Comparison of ENCODE assay signal across 8 cellular contexts in the genomic region with DNA sequence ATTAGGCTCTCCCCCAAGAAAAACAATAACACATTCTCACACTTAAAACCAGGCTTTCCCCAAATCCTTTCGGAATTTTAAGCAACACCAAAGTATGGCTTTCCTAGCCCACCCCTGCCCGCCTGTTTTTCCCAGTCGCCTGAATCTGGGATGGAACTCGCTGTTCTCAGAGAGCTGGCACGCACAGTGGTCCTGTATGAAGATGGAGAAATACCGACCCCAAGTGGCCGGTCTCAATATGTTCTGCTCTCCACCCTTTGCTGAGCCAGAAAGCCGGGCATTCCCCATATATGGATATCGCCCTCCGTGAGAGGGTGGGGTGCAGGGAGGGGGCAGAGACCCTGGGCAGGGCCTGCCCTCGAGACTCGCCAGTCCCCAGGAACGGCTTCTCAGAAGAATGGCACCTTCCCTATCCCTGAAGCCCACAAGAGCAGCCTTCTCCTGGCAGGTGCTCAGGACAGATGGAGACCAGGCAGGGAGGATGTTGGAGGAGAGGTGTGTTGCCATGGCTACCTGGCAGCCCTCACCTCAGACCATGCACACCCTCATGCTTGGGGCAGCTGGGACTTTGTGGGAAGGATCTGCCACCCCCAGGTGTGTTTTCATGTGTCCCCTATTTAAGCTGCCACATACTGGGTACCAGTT. TPM values are rescaled to one million over a fixed set of nuclear protein-coding genes. Genes with fewer than 3 reads are reported as not detected.
DNase-seq lines count a peak whose midpoint lies in the region; ATAC-seq and TF ChIP-seq lines count a peak whose summit lies in the region.

No MANE protein-coding gene starts in this region.

- H3K9me3 ChIP-seq in HEK293 (ENCODE audit: control insufficient read depth, insufficient read depth, low read depth, low read length) (no peaks in the 10 kb centered on the region), OCI-LY3 (ENCODE audit: insufficient read depth, low read length) (no peaks in the 10 kb centered on the region), breast epithelium (no peaks in the 10 kb centered on the region)

- H3K27me3 ChIP-seq in OCI-LY3 (ENCODE audit: low read depth, low read length), result no peaks in the 10 kb centered on the region
- H3K27me3 ChIP-seq in breast epithelium, result no peaks in the 10 kb centered on the region

- no peak overlapping the region for H3K9ac ChIP-seq in OCI-LY3 (ENCODE audit: low read length)

- 0 out of 2 replicates have a peak overlapping the region, but pooled peaks have one; percentile 65 for H2AFZ ChIP-seq in OCI-LY3 (ENCODE audit: low read depth, low read length)

- H3K4me3 ChIP-seq in HEK293 (ENCODE audit: low read depth, low read length) (no peak overlapping the region), OCI-LY3 (ENCODE audit: low read length) (no peak overlapping the region), breast epithelium (no peak overlapping the region)

- no peak for TF ChIP-seq POLR2A in breast epithelium (IDR thresholded peaks at IDR 0.05)

- no peaks in the 10 kb centered on the region for H3K4me1 ChIP-seq in HEK293 (ENCODE audit: control insufficient read depth, insufficient read depth, low read length)
- peaks cover 13% of the 10 kb centered on the region for H3K4me1 ChIP-seq in OCI-LY3 (ENCODE audit: low read length)
- no peaks in the 10 kb centered on the region for H3K4me1 ChIP-seq in breast epithelium

- DNase-seq in C1 segment of cervical spinal cord (lab: John Stamatoyannopoulos, UW) (peak in 10 of 14 donors; percentile 9 to 99 (median 31)), breast epithelium (ENCODE audit: low spot score in 2 of 2) (peak in 1 of 2 donors; percentile 53), iris pigment epithelial cell (ENCODE audit: low read depth) (peak; percentile 68)
- peak; percentile 62 for DNase-seq in stimulated activated CD8-positive, alpha-beta memory T cell treated with anti-CD3 and anti-CD28 coated beads, Interleukin-4, amount 100 ng/mL, for 48 hours
- DNase-seq in stimulated activated CD4-positive, alpha-beta T cell treated with anti-CD3 and anti-CD28 coated beads, Interleukin-12 subunit alpha, Interleukin-12 subunit beta, amount 100 ng/mL, for 4 hours, result no peak

- intact Hi-C loops in breast epithelium (cut with DNase I; ENCODE audit: low total_unique reads), result no loop called here

- TF ChIP-seq CTCF in HEK293 (tag by site-specific recombination; IDR thresholded peaks at IDR 0.05), result peak; percentile 55
- peak; percentile 51 for TF ChIP-seq CTCF in OCI-LY3 (IDR thresholded peaks at IDR 0.05; ENCODE audit: low read depth, low read length)
- peak in 2 of 3 donors; percentile 38 to 59 for TF ChIP-seq CTCF in breast epithelium (IDR thresholded peaks at IDR 0.05)

- peak overlapping the region; percentile 56 for H3K4me2 ChIP-seq in OCI-LY3 (ENCODE audit: low read length)

- no peaks in the 10 kb centered on the region for H4K20me1 ChIP-seq in OCI-LY3 (ENCODE audit: insufficient read depth, low read length)

- H3K27ac ChIP-seq in HEK293 (ENCODE audit: extremely low read depth, low read depth, low read length), result no peak overlapping the region
- H3K27ac ChIP-seq in OCI-LY3 (ENCODE audit: low read length), result no peak overlapping the region
- H3K27ac ChIP-seq in breast epithelium, result no peak overlapping the region

- no peak for ATAC-seq in HG02588 (IDR thresholded peaks at IDR 0.05; ENCODE audit: unreplicated experiment)

- no peaks in the 10 kb centered on the region for H3K79me2 ChIP-seq in OCI-LY3 (ENCODE audit: low read length)

- no peaks in the 10 kb centered on the region for H3K36me3 ChIP-seq in HEK293 (ENCODE audit: control insufficient read depth in 2 of 2, insufficient read depth in 1 of 2, low read length in 2 of 2)
- H3K36me3 ChIP-seq in OCI-LY3 (replicated peaks; ENCODE audit: low read depth, low read length), result no peaks in the 10 kb centered on the region
- no peaks in the 10 kb centered on the region for H3K36me3 ChIP-seq in breast epithelium

- CTCF ChIA-PET in HEK293 (lab: Yijun Ruan, JAX), result interaction anchor here (0.5 to 2.0 kb wide), 7 partner anchors 34 to 1956 kb away, joined by 3 to 6 read pairs (median 3); no protein-coding TSS in a partner anchor

- POLR2A ChIA-PET in HEK293 (lab: Yijun Ruan, JAX), result interaction anchor here (1.1 kb wide), 1 partner anchor 23 kb away, joined by 3 read pairs; no protein-coding TSS in a partner anchor

TF ChIP-seq in HEK293, 187 proteins besides CTCF, POLR2A, EP300 and RAD21:
- peak; percentile 74 for TF ChIP-seq ZBTB8A (tag by site-specific recombination; IDR thresholded peaks at IDR 0.05)
- TF ChIP-seq ZNF585B (tag by site-specific recombination; IDR thresholded peaks at IDR 0.05), result no peak
- no peak for TF ChIP-seq ZNF555 (tag by site-specific recombination; conservative IDR thresholded peaks at IDR 0.05)
- peak; percentile 92 for TF ChIP-seq ZNF654 (tag by site-specific recombination; IDR thresholded peaks at IDR 0.05; ENCODE audit: low read depth)
- TF ChIP-seq SETDB1 (IDR thresholded peaks at IDR 0.05; ENCODE audit: insufficient read length, low read length), result no peak
- TF ChIP-seq, protein P1, sequence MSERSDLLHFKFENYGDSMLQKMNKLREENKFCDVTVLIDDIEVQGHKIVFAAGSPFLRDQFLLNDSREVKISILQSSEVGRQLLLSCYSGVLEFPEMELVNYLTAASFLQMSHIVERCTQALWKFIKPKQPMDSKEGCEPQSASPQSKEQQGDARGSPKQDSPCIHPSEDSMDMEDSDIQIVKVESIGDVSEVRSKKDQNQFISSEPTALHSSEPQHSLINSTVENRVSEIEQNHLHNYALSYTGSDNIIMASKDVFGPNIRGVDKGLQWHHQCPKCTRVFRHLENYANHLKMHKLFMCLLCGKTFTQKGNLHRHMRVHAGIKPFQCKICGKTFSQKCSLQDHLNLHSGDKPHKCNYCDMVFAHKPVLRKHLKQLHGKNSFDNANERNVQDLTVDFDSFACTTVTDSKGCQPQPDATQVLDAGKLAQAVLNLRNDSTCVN (tag by site-specific recombination; optimal IDR thresholded peaks at IDR 0.05), result peak; percentile 1
- TF ChIP-seq, protein P2, sequence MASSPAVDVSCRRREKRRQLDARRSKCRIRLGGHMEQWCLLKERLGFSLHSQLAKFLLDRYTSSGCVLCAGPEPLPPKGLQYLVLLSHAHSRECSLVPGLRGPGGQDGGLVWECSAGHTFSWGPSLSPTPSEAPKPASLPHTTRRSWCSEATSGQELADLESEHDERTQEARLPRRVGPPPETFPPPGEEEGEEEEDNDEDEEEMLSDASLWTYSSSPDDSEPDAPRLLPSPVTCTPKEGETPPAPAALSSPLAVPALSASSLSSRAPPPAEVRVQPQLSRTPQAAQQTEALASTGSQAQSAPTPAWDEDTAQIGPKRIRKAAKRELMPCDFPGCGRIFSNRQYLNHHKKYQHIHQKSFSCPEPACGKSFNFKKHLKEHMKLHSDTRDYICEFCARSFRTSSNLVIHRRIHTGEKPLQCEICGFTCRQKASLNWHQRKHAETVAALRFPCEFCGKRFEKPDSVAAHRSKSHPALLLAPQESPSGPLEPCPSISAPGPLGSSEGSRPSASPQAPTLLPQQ (tag by site-specific recombination; IDR thresholded peaks at IDR 0.05), result no peak
- TF ChIP-seq ZNF335 (tag by site-specific recombination; conservative IDR thresholded peaks at IDR 0.05), result peak; percentile 65
- TF ChIP-seq SP2 (tag by site-specific recombination; IDR thresholded peaks at IDR 0.05), result no peak
- no peak for TF ChIP-seq MYNN (tag by site-specific recombination; IDR thresholded peaks at IDR 0.05; ENCODE audit: borderline replicate concordance)
- 0 out of 2 replicates have a peak, but pooled peaks have one; percentile 27 for TF ChIP-seq ZNF660 (tag by site-specific recombination; IDR thresholded peaks at IDR 0.05)
- no peak for TF ChIP-seq ZNF626 (tag by site-specific recombination; IDR thresholded peaks at IDR 0.05)
- no peak for TF ChIP-seq ZNF416 (tag by site-specific recombination; IDR thresholded peaks at IDR 0.05)
- no peak for TF ChIP-seq YY2 (tag by site-specific recombination; IDR thresholded peaks at IDR 0.05)
- TF ChIP-seq ZNF600 (tag by site-specific recombination; IDR thresholded peaks at IDR 0.05), result peak; percentile 48; the same call in 1 of the 2 replicates
- peak; percentile 48 for TF ChIP-seq ZBTB17 (tag by site-specific recombination; IDR thresholded peaks at IDR 0.05)
- TF ChIP-seq, protein P3, sequence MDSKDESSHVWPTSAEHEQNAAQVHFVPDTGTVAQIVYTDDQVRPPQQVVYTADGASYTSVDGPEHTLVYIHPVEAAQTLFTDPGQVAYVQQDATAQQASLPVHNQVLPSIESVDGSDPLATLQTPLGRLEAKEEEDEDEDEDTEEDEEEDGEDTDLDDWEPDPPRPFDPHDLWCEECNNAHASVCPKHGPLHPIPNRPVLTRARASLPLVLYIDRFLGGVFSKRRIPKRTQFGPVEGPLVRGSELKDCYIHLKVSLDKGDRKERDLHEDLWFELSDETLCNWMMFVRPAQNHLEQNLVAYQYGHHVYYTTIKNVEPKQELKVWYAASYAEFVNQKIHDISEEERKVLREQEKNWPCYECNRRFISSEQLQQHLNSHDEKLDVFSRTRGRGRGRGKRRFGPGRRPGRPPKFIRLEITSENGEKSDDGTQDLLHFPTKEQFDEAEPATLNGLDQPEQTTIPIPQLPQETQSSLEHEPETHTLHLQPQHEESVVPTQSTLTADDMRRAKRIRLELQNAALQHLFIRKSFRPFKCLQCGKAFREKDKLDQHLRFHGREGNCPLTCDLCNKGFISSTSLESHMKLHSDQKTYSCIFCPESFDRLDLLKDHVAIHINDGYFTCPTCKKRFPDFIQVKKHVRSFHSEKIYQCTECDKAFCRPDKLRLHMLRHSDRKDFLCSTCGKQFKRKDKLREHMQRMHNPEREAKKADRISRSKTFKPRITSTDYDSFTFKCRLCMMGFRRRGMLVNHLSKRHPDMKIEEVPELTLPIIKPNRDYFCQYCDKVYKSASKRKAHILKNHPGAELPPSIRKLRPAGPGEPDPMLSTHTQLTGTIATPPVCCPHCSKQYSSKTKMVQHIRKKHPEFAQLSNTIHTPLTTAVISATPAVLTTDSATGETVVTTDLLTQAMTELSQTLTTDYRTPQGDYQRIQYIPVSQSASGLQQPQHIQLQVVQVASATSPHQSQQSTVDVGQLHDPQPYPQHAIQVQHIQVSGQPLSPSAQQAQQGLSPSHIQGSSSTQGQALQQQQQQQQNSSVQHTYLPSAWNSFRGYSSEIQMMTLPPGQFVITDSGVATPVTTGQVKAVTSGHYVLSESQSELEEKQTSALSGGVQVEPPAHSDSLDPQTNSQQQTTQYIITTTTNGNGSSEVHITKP (tag by site-specific recombination; IDR thresholded peaks at IDR 0.05), result peak; percentile 78; the same call in 1 of the 2 replicates
- TF ChIP-seq IKZF3 (tag by site-specific recombination; IDR thresholded peaks at IDR 0.05), result peak; percentile 86

RNA-seq across cellular contexts. Expression of a gene that starts 3.4 kb away (rescaled TPM):
- 1 to 10 TPM in 1 of 3 donors, under 1 TPM in 2; 0.66 to 3.2 (median 0.73) TPM for total RNA-seq in breast epithelium

RNA-seq across cellular contexts. Expression of a gene that starts 37.9 kb away (rescaled TPM):
- 10 to 100 TPM; 53.3 to 89.5 (median 65.0) TPM for total RNA-seq in breast epithelium
